ENCODE assay signal across 10 cellular contexts in genomic region chr1:55039342-55040082, GRCh38. TPM values are rescaled to one million over a fixed set of nuclear protein-coding genes. Genes with fewer than 3 reads are reported as not detected.
A peak's percentile ranks its signal among the peaks of the same experiment; 100 is the strongest.
DNase-seq lines count a peak whose midpoint lies in the region; ATAC-seq, FAIRE-seq and TF ChIP-seq lines count a peak whose summit lies in the region.
"Had no signal": no experiment of that assay in that cellular context is flagged by ENCODE, and none has a peak within 500 bp of the region (broad histone marks: within the 10 kb centered on the region; RNA-seq: fewer than 3 reads in every experiment).

Gene PCSK9, plus strand, starts transcription at chr1:55039548. Its CDS starts 290 bp downstream, at chr1:55039838.

- no peak within 1 kb of the TSS for H2BK5ac ChIP-seq in mesenchymal stem cell (ENCODE audit: low read depth, low read length, poor library complexity, severe bottlenecking)

- H3K9ac ChIP-seq in mesenchymal stem cell (ENCODE audit: low read length): no peak within 1 kb of the TSS

- H3K27me3 ChIP-seq in mesenchymal stem cell (ENCODE audit: control insufficient read depth in 1 of 2, insufficient read depth in 1 of 2, low read length in 2 of 2): peaks cover 53 to 90% of the 10 kb centered on the region in 2 experiments
- H3K27me3 ChIP-seq in CD4-positive, alpha-beta T cell (ENCODE audit: control insufficient read depth, insufficient read depth, low read length): peaks cover 61% of the 10 kb centered on the region

- no peak within 1 kb of the TSS for H2BK15ac ChIP-seq in mesenchymal stem cell (ENCODE audit: low read depth, poor library complexity, severe bottlenecking)

- peak within 1 kb of the TSS; percentile 37 to 65 for H3K4me3 ChIP-seq in mesenchymal stem cell (ENCODE audit: insufficient read depth in 1 of 2, low read depth in 1 of 2, low read length in 2 of 2)

- CTCF ChIA-PET in CD4-positive, alpha-beta T cell (lab: Charles Lee): no interaction called here

- no peaks in the 10 kb centered on the region for H3K9me3 Mint-ChIP-seq in CD4-positive, alpha-beta T cell
- H3K9me3 Mint-ChIP-seq: activated B cell treated with CpG ODN at 0.5 μM for 24 hours had no signal

- peak within 1 kb of the TSS; percentile 81 for H3K4me2 ChIP-seq in mesenchymal stem cell (ENCODE audit: low read length, poor library complexity, severe bottlenecking)

- H3K79me1 ChIP-seq in mesenchymal stem cell (replicated peaks; ENCODE audit: low read length, poor library complexity, severe bottlenecking): no peaks in the 10 kb centered on the region

- no peak within 1 kb of the TSS for H3K27ac ChIP-seq in mesenchymal stem cell (ENCODE audit: low read length, poor library complexity, severe bottlenecking)
- no peak within 1 kb of the TSS for H3K27ac ChIP-seq in CD4-positive, alpha-beta T cell (ENCODE audit: low read depth, low read length)

- H3K4me1 ChIP-seq in mesenchymal stem cell (ENCODE audit: control insufficient read depth, insufficient read depth, low read depth, low read length): peaks cover 12% of the 10 kb centered on the region

- peaks cover 81% of the 10 kb centered on the region for H3K27me3 Mint-ChIP-seq in CD4-positive, alpha-beta T cell

- H4K91ac ChIP-seq in mesenchymal stem cell (ENCODE audit: low read length): no peak within 1 kb of the TSS

- no peak for FAIRE-seq in H54 (lab: Jason Lieb, UNC)

- no peaks in the 10 kb centered on the region for H3K36me3 ChIP-seq in mesenchymal stem cell (ENCODE audit: control insufficient read depth in 1 of 2, insufficient read depth in 2 of 2, low read depth in 1 of 2, low read length in 2 of 2)

- no peak within 1 kb of the TSS for H3K27ac Mint-ChIP-seq in CD4-positive, alpha-beta T cell
- H3K27ac Mint-ChIP-seq: activated B cell treated with CpG ODN at 0.5 μM for 24 hours had no signal

- H3K4me3 Mint-ChIP-seq in CD4-positive, alpha-beta T cell: no peak within 1 kb of the TSS
- H3K4me3 Mint-ChIP-seq: activated B cell treated with CpG ODN at 0.5 μM for 24 hours had no signal

- no peak within 1 kb of the TSS for H3K23ac ChIP-seq in mesenchymal stem cell (ENCODE audit: low read length in 2 of 2)

- no peak; the same call in 1 of the 2 replicates for TF ChIP-seq EP300 in Ishikawa (IDR thresholded peaks at IDR 0.05; ENCODE audit: borderline replicate concordance)

- no peak within 1 kb of the TSS for H2BK120ac ChIP-seq in mesenchymal stem cell (ENCODE audit: low read depth, low read length)

- no peak within 1 kb of the TSS for H4K8ac ChIP-seq in mesenchymal stem cell (ENCODE audit: low read length)

- peak; percentile 7 for DNase-seq in ACHN
- peak; percentile 80 for DNase-seq in ecto neural progenitor cell (ENCODE audit: low spot score)
- DNase-seq in mesenchymal stem cell: peak; percentile 38
- no peak for DNase-seq in CD4-positive, alpha-beta T cell
- no peak for DNase-seq in H54 (ENCODE audit: insufficient read length, low spot score)
- no peak for DNase-seq in T-helper 9 cell
- DNase-seq: activated B cell treated with CpG ODN at 0.5 μM for 24 hours, DND-41 had no signal

- in situ Hi-C loops in ACHN (cut with HindIII; ENCODE audit: low pct_ligation_motif_present, low pct_unique_long_range_greater_than_20kb, low sequenced_read_pairs): no loop called here

- TF ChIP-seq CTCF in CD4-positive, alpha-beta T cell (IDR thresholded peaks at IDR 0.05): no peak

- H3K14ac ChIP-seq in mesenchymal stem cell (ENCODE audit: low read length in 2 of 2): no peak within 1 kb of the TSS

- no peak for TF ChIP-seq POLR2A in H54 (IDR thresholded peaks at IDR 0.05; ENCODE audit: low read depth, low read length)

- intact Hi-C loops in CD4-positive, alpha-beta T cell (cut with DNase I, micrococcal nuclease): no loop called here

- no peaks in the 10 kb centered on the region for H3K4me1 Mint-ChIP-seq in CD4-positive, alpha-beta T cell (ENCODE audit: low read depth)
- H3K4me1 Mint-ChIP-seq: activated B cell treated with CpG ODN at 0.5 μM for 24 hours had no signal

- no peak within 1 kb of the TSS for H2AFZ ChIP-seq in mesenchymal stem cell (ENCODE audit: low read depth, low read length)

- POLR2A ChIA-PET in CD4-positive, alpha-beta T cell (lab: Charles Lee): no interaction called here

- peak within 1 kb of the TSS in 1 of 2 experiments; percentile 38 for H3K18ac ChIP-seq in mesenchymal stem cell (ENCODE audit: low read depth in 1 of 2, low read length in 2 of 2)

- WGBS in mesenchymal stem cell: under 1% methylated on average over 64 of the region's 67 CpGs

- no peak within 1 kb of the TSS for H2BK12ac ChIP-seq in mesenchymal stem cell (ENCODE audit: low read length in 2 of 2)

- H2AK5ac ChIP-seq in mesenchymal stem cell (ENCODE audit: low read length, severe bottlenecking): no peak within 1 kb of the TSS

- H3K36me3 Mint-ChIP-seq in CD4-positive, alpha-beta T cell (ENCODE audit: low read depth): no peaks in the 10 kb centered on the region

- TF ChIP-seq RAD21 in Ishikawa (IDR thresholded peaks at IDR 0.05; ENCODE audit: low read depth): no peak

- no peaks in the 10 kb centered on the region for H3K9me3 ChIP-seq in mesenchymal stem cell (ENCODE audit: control insufficient read depth, low read length)
- H3K9me3 ChIP-seq in CD4-positive, alpha-beta T cell (ENCODE audit: control insufficient read depth, low read length): no peaks in the 10 kb centered on the region

- H3K4ac ChIP-seq in mesenchymal stem cell (ENCODE audit: low read depth in 1 of 2, low read length in 2 of 2): no peak within 1 kb of the TSS

- no peak for ATAC-seq in GM18519 (IDR thresholded peaks at IDR 0.05; ENCODE audit: low FRiP score, unreplicated experiment)
- ATAC-seq in CD4-positive, alpha-beta T cell (ENCODE audit: poor library complexity): no peak

TF ChIP-seq in Ishikawa, 13 proteins besides CTCF, POLR2A, EP300 and RAD21:
- no peak for TF ChIP-seq TEAD4 (IDR thresholded peaks at IDR 0.05)
- TF ChIP-seq CEBPB (IDR thresholded peaks at IDR 0.05): no peak
- no peak for TF ChIP-seq REST (IDR thresholded peaks at IDR 0.05; ENCODE audit: low read depth)
- no peak for TF ChIP-seq EGR1 (IDR thresholded peaks at IDR 0.05)
- TF ChIP-seq USF1 (IDR thresholded peaks at IDR 0.05): no peak
- TF ChIP-seq FOXM1 (IDR thresholded peaks at IDR 0.05; ENCODE audit: borderline replicate concordance, low read depth): no peak
- no peak for TF ChIP-seq ZBTB7A (IDR thresholded peaks at IDR 0.05; ENCODE audit: low read depth)
- TF ChIP-seq CREB1 (IDR thresholded peaks at IDR 0.05; ENCODE audit: low read depth): peak; percentile 43; the same call in 1 of the 2 replicates
- no peak for TF ChIP-seq NFIC (IDR thresholded peaks at IDR 0.05)
- no peak for TF ChIP-seq TCF12 (IDR thresholded peaks at IDR 0.05; ENCODE audit: low read depth)
- no peak for TF ChIP-seq TAF1 (IDR thresholded peaks at IDR 0.05; ENCODE audit: low read depth)
- TF ChIP-seq YY1 (IDR thresholded peaks at IDR 0.05; ENCODE audit: low read depth): no peak
- peak; percentile 96 for TF ChIP-seq MAX (IDR thresholded peaks at IDR 0.05)

RNA-seq across cellular contexts. Expression of gene PCSK9, which starts in this region (rescaled TPM):
- polyA plus RNA-seq in mesenchymal stem cell (2013, experiment 1 of 2): 3.1 TPM
- polyA plus RNA-seq in mesenchymal stem cell (2013, experiment 2 of 2): 3.1 TPM
- total RNA-seq in CD4-positive, alpha-beta T cell: not detected
- total RNA-seq: activated B cell treated with CpG ODN at 0.5 μM for 24 hours had no signal

Comparison
In these comparisons a context has a peak if more than half of its experiments do, and no peak if none do; other contexts are left out.
1. DNase-seq: peak in ACHN (single experiment), ecto neural progenitor cell (single experiment) and mesenchymal stem cell (single experiment); none in CD4-positive, alpha-beta T cell (0 of 10), H54 (single experiment) and T-helper 9 cell (single experiment).